14 cellular contexts compared by ENCODE assay signal in the genomic region with DNA sequence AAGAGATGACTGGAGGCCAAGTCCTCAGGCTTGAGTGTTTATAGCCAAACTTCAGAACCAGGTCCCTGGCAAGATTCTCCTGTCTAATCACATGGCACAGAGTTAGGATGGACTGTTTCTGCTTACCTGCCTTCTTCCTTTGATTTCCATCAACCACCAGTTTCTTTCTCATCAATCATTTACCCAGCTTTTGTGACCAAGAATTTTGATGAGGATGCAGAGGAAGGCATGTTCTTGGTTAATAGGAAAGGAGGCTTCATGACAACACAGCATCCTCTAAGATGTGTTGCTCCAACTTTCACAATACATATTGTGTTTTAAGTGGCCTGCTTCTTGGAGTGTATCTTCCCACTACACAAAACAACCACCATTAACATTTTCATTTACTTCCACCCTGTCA.
"Had no signal": no experiment of that assay in that cellular context is flagged by ENCODE, and none has a peak within 500 bp of the region (broad histone marks: within the 10 kb centered on the region; RNA-seq: fewer than 3 reads in every experiment).

No MANE protein-coding gene starts in this region.

- H3K36me3 ChIP-seq: adrenal gland, thyroid gland, WERI-Rb-1 had no signal

- ATAC-seq: activated CD4-positive, alpha-beta T cell treated with anti-CD3 and anti-CD28 coated beads for 36 hours; left lung; psoas muscle; SK-N-SH treated with all-trans-retinoic acid at 6 μM for 48 hours had no signal

- DNase-seq: activated CD4-positive, alpha-beta T cell treated with anti-CD3 and anti-CD28 coated beads for 36 hours; activated CD8-positive, alpha-beta memory T cell treated with anti-CD3 and anti-CD28 coated beads, Interleukin-2, amount 50 U/mL, for 48 hours; activated naive CD4-positive, alpha-beta T cell; adrenal gland; left lung; mammary epithelial cell; psoas muscle; right lobe of liver; thyroid gland; WERI-Rb-1 had no signal

- H3K4me3 Mint-ChIP-seq: activated CD4-positive, alpha-beta T cell treated with anti-CD3 and anti-CD28 coated beads for 36 hours; neural crest cell had no signal

- H3K9me3 ChIP-seq: psoas muscle, right lobe of liver, thyroid gland had no signal

- H3K27me3 ChIP-seq: adrenal gland, left lung, right lobe of liver, thyroid gland had no signal

- H3K4me3 ChIP-seq: adrenal gland, left lung, psoas muscle, right lobe of liver, smooth muscle cell, thyroid gland had no signal

- H3K4me1 Mint-ChIP-seq: neural crest cell had no signal

- H3K27ac ChIP-seq: adrenal gland, epithelial cell of prostate, psoas muscle, right lobe of liver, thyroid gland, WERI-Rb-1 had no signal

- H3K27me3 Mint-ChIP-seq: activated CD4-positive, alpha-beta T cell treated with anti-CD3 and anti-CD28 coated beads for 36 hours had no signal
